In the genomic region with DNA sequence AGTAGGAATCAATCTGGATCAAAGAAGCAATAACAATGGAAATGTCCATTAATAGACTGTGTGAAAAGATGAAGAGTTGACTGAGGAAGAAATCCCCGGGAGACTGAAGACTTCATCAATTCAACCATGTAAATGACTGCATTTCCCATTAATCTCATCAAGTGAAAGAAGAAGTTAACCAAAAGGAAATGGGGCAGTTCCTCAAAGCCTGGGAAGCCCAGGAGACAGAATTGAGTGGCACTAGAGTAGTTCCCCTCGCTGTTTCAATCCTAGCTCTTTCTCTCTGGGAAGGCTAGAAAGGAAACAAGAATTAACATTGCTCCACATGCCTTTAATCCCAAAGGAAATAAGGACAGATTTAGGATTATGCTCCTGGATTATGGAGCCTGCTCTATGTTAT, we compare ENCODE assay signal across 21 cellular contexts. TPM values are rescaled to one million over a fixed set of nuclear protein-coding genes. Genes with fewer than 3 reads are reported as not detected.
"Had no signal": no experiment of that assay in that cellular context is flagged by ENCODE, and none has a peak within 500 bp of the region (broad histone marks: within the 10 kb centered on the region; RNA-seq: fewer than 3 reads in every experiment).

No MANE protein-coding gene starts in this region.

- H3K4me3 ChIP-seq: dorsolateral prefrontal cortex, esophagus muscularis mucosa, mucosa of descending colon, prostate gland, spleen, tibial nerve had no signal

- H3K27ac ChIP-seq: dorsolateral prefrontal cortex, esophagus muscularis mucosa, prostate gland, spleen, tibial nerve had no signal

- DNase-seq: activated CD4-positive, alpha-beta memory T cell treated with anti-CD3 and anti-CD28 coated beads, Interleukin-2, amount 10 ng/mL, durations not matched to agents 7 days and 5 days; activated naive CD8-positive, alpha-beta T cell treated with anti-CD3 and anti-CD28 coated beads, Interleukin-2, amount 10 ng/mL, durations not matched to agents 7 days and 5 days; activated T-cell treated with anti-CD3 and anti-CD28 coated beads, Interleukin-2, amount 50 U/mL, for 72 hours; anterior cingulate cortex; dorsolateral prefrontal cortex; immature natural killer cell; left cardiac atrium; mammary epithelial cell; mucosa of descending colon; natural killer cell; occipital lobe; spleen; stimulated activated CD4-positive, alpha-beta T cell treated with anti-CD3 and anti-CD28 coated beads, Interleukin-2, amount 100 ng/mL, for 24 hours; stimulated activated naive B cell treated with anti-CD40 and anti-IgM and Interleukin-4, amounts not matched to agents 10 μg/mL and 1 μg/mL and 100 μg/mL, for 72 hours had no signal

- ATAC-seq: activated T-cell treated with anti-CD3 and anti-CD28 coated beads, Interleukin-2, amount 50 U/mL, for 72 hours; left cardiac atrium; mucosa of descending colon; natural killer cell; sciatic nerve had no signal

- H3K4me1 ChIP-seq: prostate gland had no signal

- H3K36me3 ChIP-seq: esophagus muscularis mucosa, prostate gland, spleen, tibial nerve had no signal

- H3K9me3 ChIP-seq: esophagus muscularis mucosa, mucosa of descending colon, prostate gland, spleen, tibial nerve had no signal

- H3K27me3 ChIP-seq: dorsolateral prefrontal cortex, esophagus muscularis mucosa, spleen, tibial nerve had no signal

RNA-seq across cellular contexts. Expression of gene OR6V1, which starts 4.8 kb away (rescaled TPM):
- total RNA-seq: activated CD4-positive, alpha-beta memory T cell treated with anti-CD3 and anti-CD28 coated beads, Interleukin-2, amount 10 ng/mL, durations not matched to agents 7 days and 5 days; activated naive CD8-positive, alpha-beta T cell treated with anti-CD3 and anti-CD28 coated beads, Interleukin-2, amount 10 ng/mL, durations not matched to agents 7 days and 5 days; activated T-cell treated with anti-CD3 and anti-CD28 coated beads, Interleukin-2, amount 50 U/mL, for 72 hours; cerebellum; dorsolateral prefrontal cortex; esophagus muscularis mucosa; fibroblast of villous mesenchyme; left cardiac atrium; mammary epithelial cell; mucosa of descending colon; natural killer cell; occipital lobe; prostate gland; sciatic nerve; spleen; subcutaneous adipose tissue; tibial nerve had no signal

RNA-seq across cellular contexts. Expression of gene OR9A2, which starts 20.4 kb away (rescaled TPM):
- total RNA-seq: activated CD4-positive, alpha-beta memory T cell treated with anti-CD3 and anti-CD28 coated beads, Interleukin-2, amount 10 ng/mL, durations not matched to agents 7 days and 5 days; esophagus muscularis mucosa; fibroblast of villous mesenchyme; left cardiac atrium; mammary epithelial cell; mucosa of descending colon; natural killer cell; prostate gland; subcutaneous adipose tissue had no signal
